Comparison of ENCODE assay signal across 24 cellular contexts in genomic region chr9:12689233-12689632, GRCh38. TPM values are rescaled to one million over a fixed set of nuclear protein-coding genes. Genes with fewer than 3 reads are reported as not detected.
"Had no signal": no experiment of that assay in that cellular context is flagged by ENCODE, and none has a peak within 500 bp of the region (broad histone marks: within the 10 kb centered on the region; RNA-seq: fewer than 3 reads in every experiment).

No MANE protein-coding gene starts in this region.

- H3K27ac ChIP-seq: gastroesophageal sphincter, heart left ventricle, left lung, neural progenitor cell, psoas muscle, skin epidermis, tibial nerve had no signal

- H3K27me3 ChIP-seq: gastroesophageal sphincter, heart left ventricle, left lung, neural progenitor cell, tibial nerve had no signal

- ATAC-seq: activated CD4-positive, alpha-beta T cell treated with anti-CD3 and anti-CD28 coated beads for 36 hours; esophagus mucosa; gastroesophageal sphincter; heart left ventricle; left lung; mucosa of descending colon; psoas muscle; right cardiac atrium; WTC11 had no signal

- H3K9me3 ChIP-seq: gastroesophageal sphincter, heart left ventricle, left lung, mucosa of descending colon, psoas muscle, tibial nerve had no signal

- H3K4me1 ChIP-seq: gastroesophageal sphincter, heart left ventricle, left lung, psoas muscle, tibial nerve had no signal

- H3K4me3 ChIP-seq: gastroesophageal sphincter, heart left ventricle, left lung, mucosa of descending colon, neural progenitor cell, psoas muscle, skin epidermis, tibial nerve had no signal

- DNase-seq: activated CD4-positive, alpha-beta T cell treated with anti-CD3 and anti-CD28 coated beads for 36 hours; activated CD4-positive, alpha-beta T cell treated with anti-CD3 and anti-CD28 coated beads, Interleukin-2, amount 50 U/mL, for 48 hours; activated gamma-delta T cell treated with Interleukin-2 at 50 U/mL for 16 hours; activated naive CD8-positive, alpha-beta T cell treated with anti-CD3 and anti-CD28 coated beads for 36 hours; amniotic stem cell; effector CD8-positive, alpha-beta T cell; heart left ventricle; left lung; mammary epithelial cell; mucosa of descending colon; naive B cell; psoas muscle; right cardiac atrium; stimulated activated CD4-positive, alpha-beta T cell treated with anti-CD3 and anti-CD28 coated beads, Interleukin-15, amount 100 ng/mL, for 24 hours; stimulated activated CD4-positive, alpha-beta T cell treated with anti-CD3 and anti-CD28 coated beads, Interleukin-2, amount 100 ng/mL, for 48 hours had no signal

- H3K36me3 ChIP-seq: gastroesophageal sphincter, heart left ventricle, left lung, neural progenitor cell, tibial nerve had no signal

RNA-seq across cellular contexts. Expression of gene TYRP1, which starts 4.0 kb away (rescaled TPM):
- total RNA-seq: activated CD4-positive, alpha-beta T cell treated with anti-CD3 and anti-CD28 coated beads for 36 hours; activated naive CD8-positive, alpha-beta T cell treated with anti-CD3 and anti-CD28 coated beads for 36 hours; activated T-helper 1 cell treated with anti-CD3 and anti-CD28 coated beads, Interleukin-12 subunit alpha, Interleukin-12 subunit beta, Interleukin-2, Interleukin-4 antibody, amounts not matched to agents 30 ng/mL and 10 ng/mL and 1 ng/mL, durations not matched to agents 14 hours and 24 hours and 36 hours; esophagus mucosa; kidney epithelial cell; mammary epithelial cell; osteocyte; tibial nerve had no signal
